In the genomic region with DNA sequence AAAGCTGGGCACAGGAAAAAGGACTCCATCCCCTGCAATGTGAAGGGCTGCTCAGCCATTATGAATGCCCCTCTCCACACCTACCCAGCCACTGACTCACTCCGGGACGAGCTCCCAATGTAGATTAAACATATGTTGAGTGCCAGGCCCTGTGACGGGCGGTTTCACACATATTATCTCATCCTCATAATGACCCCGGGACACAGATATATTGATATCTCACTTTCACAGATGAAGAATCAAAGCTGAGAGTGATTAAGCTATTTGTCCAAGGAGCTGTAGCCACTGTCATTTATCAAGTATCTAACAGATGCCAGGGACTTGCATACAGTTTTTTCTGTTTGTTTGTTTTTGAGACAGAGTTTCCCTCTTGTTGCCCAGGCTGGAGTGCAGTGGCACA, we compare ENCODE assay signal across 1 cellular context.
TF ChIP-seq lines count a peak whose summit lies in the region.

No MANE protein-coding gene starts in this region.

TF ChIP-seq in WTC11, 78 proteins besides CTCF, POLR2A, EP300 and RAD21 (continued from another document):
- TF ChIP-seq ARID4B (CRISPR knock-in tag; IDR thresholded peaks at IDR 0.05; ENCODE audit: borderline replicate concordance) = no peak
- no peak for TF ChIP-seq MXD4 (CRISPR knock-in tag; IDR thresholded peaks at IDR 0.05; ENCODE audit: borderline replicate concordance)
- TF ChIP-seq NFATC4 (CRISPR knock-in tag; IDR thresholded peaks at IDR 0.05) = no peak
- no peak for TF ChIP-seq CREB1 (CRISPR knock-in tag; IDR thresholded peaks at IDR 0.05)
- TF ChIP-seq ZBTB21 (CRISPR knock-in tag; IDR thresholded peaks at IDR 0.05; ENCODE audit: borderline replicate concordance) = no peak
- no peak for TF ChIP-seq E2F1 (CRISPR knock-in tag; IDR thresholded peaks at IDR 0.05)
- no peak for TF ChIP-seq ZNF232 (CRISPR knock-in tag; IDR thresholded peaks at IDR 0.05)
- TF ChIP-seq ZNF671 (CRISPR knock-in tag; IDR thresholded peaks at IDR 0.05) = no peak
- TF ChIP-seq IRF2 (CRISPR knock-in tag; IDR thresholded peaks at IDR 0.05; ENCODE audit: borderline replicate concordance, low read depth) = no peak
- TF ChIP-seq ZNF121 (CRISPR knock-in tag; IDR thresholded peaks at IDR 0.05) = no peak
- TF ChIP-seq HMGA2 (CRISPR knock-in tag; IDR thresholded peaks at IDR 0.05) = no peak
- TF ChIP-seq, protein P1, sequence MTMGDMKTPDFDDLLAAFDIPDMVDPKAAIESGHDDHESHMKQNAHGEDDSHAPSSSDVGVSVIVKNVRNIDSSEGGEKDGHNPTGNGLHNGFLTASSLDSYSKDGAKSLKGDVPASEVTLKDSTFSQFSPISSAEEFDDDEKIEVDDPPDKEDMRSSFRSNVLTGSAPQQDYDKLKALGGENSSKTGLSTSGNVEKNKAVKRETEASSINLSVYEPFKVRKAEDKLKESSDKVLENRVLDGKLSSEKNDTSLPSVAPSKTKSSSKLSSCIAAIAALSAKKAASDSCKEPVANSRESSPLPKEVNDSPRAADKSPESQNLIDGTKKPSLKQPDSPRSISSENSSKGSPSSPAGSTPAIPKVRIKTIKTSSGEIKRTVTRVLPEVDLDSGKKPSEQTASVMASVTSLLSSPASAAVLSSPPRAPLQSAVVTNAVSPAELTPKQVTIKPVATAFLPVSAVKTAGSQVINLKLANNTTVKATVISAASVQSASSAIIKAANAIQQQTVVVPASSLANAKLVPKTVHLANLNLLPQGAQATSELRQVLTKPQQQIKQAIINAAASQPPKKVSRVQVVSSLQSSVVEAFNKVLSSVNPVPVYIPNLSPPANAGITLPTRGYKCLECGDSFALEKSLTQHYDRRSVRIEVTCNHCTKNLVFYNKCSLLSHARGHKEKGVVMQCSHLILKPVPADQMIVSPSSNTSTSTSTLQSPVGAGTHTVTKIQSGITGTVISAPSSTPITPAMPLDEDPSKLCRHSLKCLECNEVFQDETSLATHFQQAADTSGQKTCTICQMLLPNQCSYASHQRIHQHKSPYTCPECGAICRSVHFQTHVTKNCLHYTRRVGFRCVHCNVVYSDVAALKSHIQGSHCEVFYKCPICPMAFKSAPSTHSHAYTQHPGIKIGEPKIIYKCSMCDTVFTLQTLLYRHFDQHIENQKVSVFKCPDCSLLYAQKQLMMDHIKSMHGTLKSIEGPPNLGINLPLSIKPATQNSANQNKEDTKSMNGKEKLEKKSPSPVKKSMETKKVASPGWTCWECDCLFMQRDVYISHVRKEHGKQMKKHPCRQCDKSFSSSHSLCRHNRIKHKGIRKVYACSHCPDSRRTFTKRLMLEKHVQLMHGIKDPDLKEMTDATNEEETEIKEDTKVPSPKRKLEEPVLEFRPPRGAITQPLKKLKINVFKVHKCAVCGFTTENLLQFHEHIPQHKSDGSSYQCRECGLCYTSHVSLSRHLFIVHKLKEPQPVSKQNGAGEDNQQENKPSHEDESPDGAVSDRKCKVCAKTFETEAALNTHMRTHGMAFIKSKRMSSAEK (CRISPR knock-in tag; IDR thresholded peaks at IDR 0.05; ENCODE audit: borderline replicate concordance) = no peak
- TF ChIP-seq, protein P2, sequence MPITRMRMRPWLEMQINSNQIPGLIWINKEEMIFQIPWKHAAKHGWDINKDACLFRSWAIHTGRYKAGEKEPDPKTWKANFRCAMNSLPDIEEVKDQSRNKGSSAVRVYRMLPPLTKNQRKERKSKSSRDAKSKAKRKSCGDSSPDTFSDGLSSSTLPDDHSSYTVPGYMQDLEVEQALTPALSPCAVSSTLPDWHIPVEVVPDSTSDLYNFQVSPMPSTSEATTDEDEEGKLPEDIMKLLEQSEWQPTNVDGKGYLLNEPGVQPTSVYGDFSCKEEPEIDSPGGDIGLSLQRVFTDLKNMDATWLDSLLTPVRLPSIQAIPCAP (CRISPR knock-in tag; IDR thresholded peaks at IDR 0.05) = no peak
- TF ChIP-seq ELF4 (CRISPR knock-in tag; IDR thresholded peaks at IDR 0.05; ENCODE audit: low read depth) = no peak
- no peak for TF ChIP-seq ZNF138 (CRISPR knock-in tag; conservative IDR thresholded peaks at IDR 0.05)
